8 cellular contexts compared by ENCODE assay signal in genomic region chr2:95314964-95315611, GRCh38. TPM values are rescaled to one million over a fixed set of nuclear protein-coding genes. Genes with fewer than 3 reads are reported as not detected.
A peak's percentile ranks its signal among the peaks of the same experiment; 100 is the strongest.
DNase-seq lines count a peak whose midpoint lies in the region; ATAC-seq and TF ChIP-seq lines count a peak whose summit lies in the region.

No MANE protein-coding gene starts in this region.

- peak; percentile 63 for DNase-seq in D341Med (ENCODE audit: low spot score)
- DNase-seq in IMR-90: peak; percentile 7
- peak; percentile 77 for DNase-seq in astrocyte of the hippocampus (ENCODE audit: low read depth, low spot score)
- peak; percentile 84 for DNase-seq in kidney tubule cell (ENCODE audit: low spot score)
- DNase-seq in lower leg skin (ENCODE audit: low spot score in 2 of 2): no peak
- no peak for DNase-seq in posterior vena cava (ENCODE audit: low spot score)

- no peak overlapping the region for H2AK5ac ChIP-seq in IMR-90 (ENCODE audit: low read depth, low read length)

- H3K4me1 ChIP-seq in IMR-90 (ENCODE audit: control insufficient read depth, insufficient read depth, low read length): peaks cover 9% of the 10 kb centered on the region; the same call in 1 of the 2 replicates

- H3K9me1 ChIP-seq in IMR-90 (ENCODE audit: insufficient read depth, low read length): no peaks in the 10 kb centered on the region

- H3K9me3 ChIP-seq in IMR-90 (ENCODE audit: control insufficient read depth, insufficient read depth, low read length): no peaks in the 10 kb centered on the region

- H2AFZ ChIP-seq in IMR-90 (replicated peaks; ENCODE audit: low read length, poor library complexity): peak overlapping the region; percentile 23

- POLR2A ChIA-PET in IMR-90 (lab: Charles Lee; ENCODE audit: unreplicated experiment): no interaction called here

- H2BK15ac ChIP-seq in IMR-90 (ENCODE audit: low read depth, low read length): no peak overlapping the region

- H4K20me1 ChIP-seq in IMR-90 (ENCODE audit: insufficient read depth, low read length): no peaks in the 10 kb centered on the region

- CTCF ChIA-PET in IMR-90 (lab: Yijun Ruan, JAX): no interaction called here

- dilution Hi-C loops in IMR-90 (cut with HindIII; ENCODE audit: low sequenced_read_pairs, unreplicated experiment): no loop called here

- TF ChIP-seq CTCF in IMR-90 (conservative IDR thresholded peaks at IDR 0.05; ENCODE audit: low read depth, low read length) (peak; percentile 46), lower leg skin (IDR thresholded peaks at IDR 0.05) (no peak)

- no peak overlapping the region for H4K91ac ChIP-seq in IMR-90 (ENCODE audit: insufficient read depth, low read depth, low read length)

- no peaks in the 10 kb centered on the region for H3K79me1 ChIP-seq in IMR-90 (ENCODE audit: low read depth in 1 of 2, low read length in 2 of 2)

- H3K4me2 ChIP-seq in IMR-90 (ENCODE audit: low read depth, low read length): no peak overlapping the region

- no peak overlapping the region for H2AK9ac ChIP-seq in IMR-90 (replicated peaks; ENCODE audit: low read depth, low read length, poor library complexity)

- H3K14ac ChIP-seq in IMR-90 (replicated peaks; ENCODE audit: low read depth, low read length): no peak overlapping the region

- no peak overlapping the region for H3K56ac ChIP-seq in IMR-90 (ENCODE audit: extremely low read depth, insufficient read depth, low read length)

- no peak overlapping the region for H3K23ac ChIP-seq in IMR-90 (ENCODE audit: low read depth, low read length)

- peaks cover 5% of the 10 kb centered on the region; the same call in 1 of the 2 replicates for H3K27me3 ChIP-seq in IMR-90 (ENCODE audit: control insufficient read depth, insufficient read depth, low read length)

- H3K4ac ChIP-seq in IMR-90 (ENCODE audit: low read depth, low read length): no peak overlapping the region

- no peak overlapping the region for H3K27ac ChIP-seq in IMR-90 (ENCODE audit: insufficient read depth, low read length)

- TF ChIP-seq RAD21 in IMR-90 (IDR thresholded peaks at IDR 0.05; ENCODE audit: low read length): peak; percentile 38

- no peak overlapping the region for H2BK20ac ChIP-seq in IMR-90 (ENCODE audit: low read depth, low read length)

- no peaks in the 10 kb centered on the region for H3K36me3 ChIP-seq in IMR-90 (ENCODE audit: control insufficient read depth, insufficient read depth, low read length)

- ATAC-seq in IMR-90 (ENCODE audit: low read depth): peak; percentile 40; the same call in 1 of the 2 replicates
- no peak for ATAC-seq in HG03457 (IDR thresholded peaks at IDR 0.05; ENCODE audit: unreplicated experiment)
- ATAC-seq in GM18868 (IDR thresholded peaks at IDR 0.05; ENCODE audit: unreplicated experiment): no peak

- no peak overlapping the region for H3K4me3 ChIP-seq in IMR-90 (ENCODE audit: insufficient read depth, low read depth, low read length)
- no peak overlapping the region for H3K4me3 ChIP-seq in lower leg skin (ENCODE audit: low read depth, poor library complexity, severe bottlenecking)

- H3K18ac ChIP-seq in IMR-90 (ENCODE audit: low read depth, low read length): no peak overlapping the region

- no peak overlapping the region for H4K5ac ChIP-seq in IMR-90 (ENCODE audit: low read depth, low read length)

- TF ChIP-seq POLR2A in IMR-90 (IDR thresholded peaks at IDR 0.05; ENCODE audit: low read depth, low read length): no peak
- no peak for TF ChIP-seq POLR2A in lower leg skin (IDR thresholded peaks at IDR 0.05)

- no TSS peak for BruUV-seq in IMR-90 (replicated peaks; lab: Mats Ljungman, UMichigan)

- no peak overlapping the region for H2BK5ac ChIP-seq in IMR-90 (ENCODE audit: low read depth, low read length, poor library complexity, severe bottlenecking)

- no peak overlapping the region for H4K8ac ChIP-seq in IMR-90 (ENCODE audit: low read depth in 2 of 2, low read length in 2 of 2)

- H2BK120ac ChIP-seq in IMR-90 (ENCODE audit: low read depth, low read length): no peak overlapping the region

- in situ Hi-C loops in IMR-90 (cut with MboI; ENCODE audit: low sequenced_read_pairs): no loop called here

- intact Hi-C loops in IMR-90 (cut with micrococcal nuclease) (loop anchor here (2.0 kb wide), 1 partner anchor 122 kb away; no protein-coding TSS in a partner anchor), lower leg skin (cut with DNase I; ENCODE audit: low total_unique reads) (loop anchor here (10.0 kb wide), 1 partner anchor 80 kb away; no protein-coding TSS in a partner anchor), posterior vena cava (cut with DNase I) (no loop called here)

- 79% methylated on average over 6 of the region's 16 CpGs; no CpG with 5 or more reads in 1 of the 2 experiments for WGBS in IMR-90 (ENCODE audit: extremely low coverage in 2 of 2, insufficient read length in 1 of 2), 2 experiments
- 66 to 69% methylated on average over 14 to 16 of the region's 16 CpGs for WGBS in lower leg skin, 2 donors

- no peak overlapping the region for H3K9ac ChIP-seq in IMR-90 (ENCODE audit: low read depth, low read length)

TF ChIP-seq in IMR-90, 13 proteins besides CTCF, POLR2A, EP300 and RAD21:
- peak; percentile 41; the same call in 1 of the 2 replicates for TF ChIP-seq SMC3 (IDR thresholded peaks at IDR 0.05; ENCODE audit: low read depth, low read length)
- no peak for TF ChIP-seq FOS (IDR thresholded peaks at IDR 0.05; ENCODE audit: low read depth, low read length)
- TF ChIP-seq BHLHE40 (IDR thresholded peaks at IDR 0.05; ENCODE audit: low read depth, low read length): no peak

RNA-seq across cellular contexts. Expression of gene KCNIP3, which starts 17.9 kb away (rescaled TPM):
- total RNA-seq in IMR-90 (2012; rRNA removed): 0.72 and 0.83 TPM in 2 replicates
- polyA plus RNA-seq in IMR-90 (2012; rRNA removed): 1.4 TPM in 2 replicates
- polyA plus RNA-seq in IMR-90 (2012; cell fraction: cytosol; rRNA removed): 0.53 and 1.3 TPM in 2 replicates
- 1.5 and 3.2 TPM in 2 replicates for polyA plus RNA-seq in IMR-90 (2012; cell fraction: nucleus; rRNA removed; ENCODE audit: low replicate concordance)
- total RNA-seq in lower leg skin: 10 to 100 TPM in 2 of 4 donors, 1 to 10 TPM in 2; 5.2 to 20.4 (median 11.4) TPM
- total RNA-seq in posterior vena cava: 10 to 100 TPM; 10.5 to 17.9 TPM

RNA-seq across cellular contexts. Expression of gene PROM2, which starts 40.8 kb away (rescaled TPM):
- not detected in 2 replicates for total RNA-seq in IMR-90 (2012; rRNA removed)
- polyA plus RNA-seq in IMR-90 (2012; rRNA removed): 0.26 and 0.65 TPM in 2 replicates
- polyA plus RNA-seq in IMR-90 (2012; cell fraction: cytosol; rRNA removed): 0.01 and 0.21 TPM in 2 replicates
- polyA plus RNA-seq in IMR-90 (2012; cell fraction: nucleus; rRNA removed; ENCODE audit: low replicate concordance): 2.3 and 4.0 TPM in 2 replicates
- total RNA-seq in lower leg skin: 100 to 1,000 TPM in 2 of 4 donors, 10 to 100 TPM in 2; 87.0 to 272 (median 98.0) TPM
- total RNA-seq in posterior vena cava: 1 to 10 TPM in 1 of 2 donors, under 1 TPM in 1; 0.28 to 2.2 TPM

Comparison
In these comparisons a context has a peak if more than half of its experiments do, and no peak if none do; other contexts are left out.
1. DNase-seq: peak in D341Med (single experiment), IMR-90 (single experiment), astrocyte of the hippocampus (single experiment) and kidney tubule cell (single experiment); none in lower leg skin (0 of 2) and posterior vena cava (single experiment).
2. RNA of gene PROM2, which starts 40.8 kb away (total RNA-seq): 87.0 to 272 TPM in lower leg skin; 0.28 to 2.2 TPM in posterior vena cava and not detected in IMR-90; every median in the first group is over 10 times any median in the second.
3. intact Hi-C loops: an anchor here in IMR-90 (2.0 kb wide) and lower leg skin (10.0 kb wide); none called in posterior vena cava.